27 cellular contexts compared by ENCODE assay signal in the genomic region with DNA sequence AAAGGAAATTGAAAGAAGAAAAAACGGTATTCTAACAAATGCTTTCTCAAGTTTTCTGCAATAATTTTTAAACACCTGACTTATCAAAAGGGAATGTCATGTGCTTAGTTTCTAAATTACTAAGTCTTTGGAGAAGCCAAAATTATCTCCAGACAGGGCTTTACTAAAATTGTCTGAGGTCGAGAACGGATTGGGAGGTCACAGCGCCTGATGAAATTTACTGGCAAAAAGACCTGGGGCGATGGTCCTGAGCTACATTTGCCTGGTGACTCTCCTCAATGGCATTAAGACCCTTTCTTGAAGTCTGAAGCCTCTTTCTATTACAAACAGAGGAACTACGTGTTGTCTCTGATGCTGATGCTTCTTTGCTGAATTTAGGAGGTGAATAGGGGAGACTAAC.
"Had no signal": no experiment of that assay in that cellular context is flagged by ENCODE, and none has a peak within 500 bp of the region (broad histone marks: within the 10 kb centered on the region; RNA-seq: fewer than 3 reads in every experiment).

No MANE protein-coding gene starts in this region.

- H3K36me3 Mint-ChIP-seq: activated naive CD8-positive, alpha-beta T cell; T-cell had no signal

- H3K27ac ChIP-seq: brain microvascular endothelial cell, cardiac muscle cell, SK-N-MC, WERI-Rb-1 had no signal

- H3K4me3 Mint-ChIP-seq: activated CD4-positive, alpha-beta memory T cell treated with anti-CD3 and anti-CD28 coated beads, Interleukin-2, amount 10 ng/mL, durations not matched to agents 7 days and 5 days; activated CD4-positive, alpha-beta T cell treated with anti-CD3 and anti-CD28 coated beads for 36 hours; activated naive CD4-positive, alpha-beta T cell treated with anti-CD3 and anti-CD28 coated beads for 36 hours; activated naive CD8-positive, alpha-beta T cell; activated T-helper 17 cell treated with anti-CD3 and anti-CD28 coated beads, Interleukin-2, amount 50 U/mL, for 72 hours; T-cell had no signal

- ATAC-seq: activated CD4-positive, alpha-beta T cell treated with anti-CD3 and anti-CD28 coated beads for 36 hours; activated T-helper 17 cell treated with anti-CD3 and anti-CD28 coated beads, Interleukin-2, amount 50 U/mL, for 72 hours; K562; Panc1; Right ventricle myocardium inferior; T-cell had no signal

- H3K9me3 Mint-ChIP-seq: activated CD4-positive, alpha-beta memory T cell treated with anti-CD3 and anti-CD28 coated beads, Interleukin-2, amount 10 ng/mL, durations not matched to agents 7 days and 5 days; activated naive CD4-positive, alpha-beta T cell treated with anti-CD3 and anti-CD28 coated beads for 36 hours had no signal

- H3K27me3 ChIP-seq: brain microvascular endothelial cell, cardiac muscle cell had no signal

- DNase-seq: activated CD4-positive, alpha-beta memory T cell treated with anti-CD3 and anti-CD28 coated beads, Interleukin-2, amount 10 ng/mL, durations not matched to agents 7 days and 5 days; activated CD4-positive, alpha-beta T cell treated with anti-CD3 and anti-CD28 coated beads for 36 hours; activated CD4-positive, alpha-beta T cell treated with anti-CD3 and anti-CD28 coated beads, Interleukin-2, amount 50 U/mL, for 1 hour; activated gamma-delta T cell; activated naive CD4-positive, alpha-beta T cell treated with anti-CD3 and anti-CD28 coated beads for 36 hours; activated T-cell treated with anti-CD3 and anti-CD28 coated beads for 4 hours; activated T-cell treated with anti-CD3 and anti-CD28 coated beads, Interleukin-2, amount 50 U/mL, for 48 hours; brain microvascular endothelial cell; Karpas-422; NCI-H1105 treated with DMSO at 0.1 percent for 48 hours; NCI-H1436 treated with DMSO at 0.1 percent for 48 hours; NCI-H187; NCI-H2081 treated with DMSO at 0.1 percent for 48 hours; NCI-H226; NCI-H526; NCI-H82; RPMI8226; T-cell; T-helper 2 cell; WERI-Rb-1 had no signal

- H3K36me3 ChIP-seq: brain microvascular endothelial cell, cardiac muscle cell, WERI-Rb-1 had no signal

- H3K4me3 ChIP-seq: cardiac muscle cell, K562, SK-N-MC had no signal

- H3K4me1 Mint-ChIP-seq: activated CD4-positive, alpha-beta memory T cell treated with anti-CD3 and anti-CD28 coated beads, Interleukin-2, amount 10 ng/mL, durations not matched to agents 7 days and 5 days; activated CD4-positive, alpha-beta T cell treated with anti-CD3 and anti-CD28 coated beads for 36 hours; activated T-helper 17 cell treated with anti-CD3 and anti-CD28 coated beads, Interleukin-2, amount 50 U/mL, for 72 hours; T-cell had no signal

- H3K27me3 Mint-ChIP-seq: activated CD4-positive, alpha-beta memory T cell treated with anti-CD3 and anti-CD28 coated beads, Interleukin-2, amount 10 ng/mL, durations not matched to agents 7 days and 5 days; activated CD4-positive, alpha-beta T cell treated with anti-CD3 and anti-CD28 coated beads for 36 hours; activated naive CD8-positive, alpha-beta T cell had no signal

- H3K27ac Mint-ChIP-seq: activated CD4-positive, alpha-beta memory T cell treated with anti-CD3 and anti-CD28 coated beads, Interleukin-2, amount 10 ng/mL, durations not matched to agents 7 days and 5 days; activated CD4-positive, alpha-beta T cell treated with anti-CD3 and anti-CD28 coated beads for 36 hours; activated naive CD4-positive, alpha-beta T cell treated with anti-CD3 and anti-CD28 coated beads for 36 hours; activated naive CD8-positive, alpha-beta T cell; activated T-helper 17 cell treated with anti-CD3 and anti-CD28 coated beads, Interleukin-2, amount 50 U/mL, for 72 hours; T-cell had no signal
